Comparison of ENCODE assay signal across 10 cellular contexts in the genomic region with DNA sequence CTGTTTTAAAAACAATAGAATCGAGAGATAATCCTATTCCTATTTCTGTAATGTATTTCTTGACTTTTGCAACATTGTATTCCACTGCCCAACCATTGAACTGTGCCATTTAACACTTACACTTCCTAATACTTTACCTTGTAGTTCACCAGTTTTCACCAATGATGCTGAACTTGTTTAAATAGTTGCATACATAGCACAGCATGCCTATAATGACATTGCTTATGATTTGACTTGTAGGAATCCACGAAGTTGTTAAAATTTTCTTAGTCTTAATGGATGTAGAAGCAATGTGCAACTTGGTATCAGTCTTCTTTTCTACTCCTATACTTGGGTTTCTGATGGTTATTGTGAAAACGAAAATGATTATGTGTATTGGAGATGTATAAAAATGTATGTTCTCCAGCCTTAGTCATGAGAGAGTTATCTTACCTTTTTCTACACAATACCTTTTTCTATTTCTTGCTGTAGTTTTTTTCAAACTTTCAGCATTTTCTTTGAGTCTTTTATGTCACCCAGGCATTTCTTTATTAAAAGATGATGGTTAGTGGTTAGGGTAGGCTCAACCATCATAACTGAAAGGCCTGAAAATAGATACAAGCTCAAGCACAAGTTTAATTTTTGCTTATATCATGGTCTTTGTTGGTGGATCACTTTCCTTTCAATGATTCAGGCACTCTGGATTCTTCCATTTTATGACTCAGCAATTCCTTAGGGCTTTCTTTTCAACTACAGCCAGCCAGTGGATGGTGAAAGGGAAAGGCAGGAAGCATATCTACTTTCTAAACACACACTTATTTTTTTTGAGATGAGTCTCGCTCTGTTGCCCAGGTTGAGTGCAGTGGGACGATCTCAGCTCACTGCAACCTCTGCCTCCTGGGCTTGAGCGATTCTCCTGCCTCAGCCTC. TPM values are rescaled to one million over a fixed set of nuclear protein-coding genes. Genes with fewer than 3 reads are reported as not detected.
DNase-seq lines count a peak whose midpoint lies in the region; ATAC-seq lines count a peak whose summit lies in the region.
"Had no signal": no experiment of that assay in that cellular context is flagged by ENCODE, and none has a peak within 500 bp of the region (broad histone marks: within the 10 kb centered on the region; RNA-seq: fewer than 3 reads in every experiment).

No MANE protein-coding gene starts in this region.

- H3K36me3 Mint-ChIP-seq in activated T-cell treated with anti-CD3 and anti-CD28 coated beads, Interleukin-2, amount 50 U/mL, for 4 hours (ENCODE audit: insufficient read depth) = peaks cover 12% of the 10 kb centered on the region

- ATAC-seq in GM18508 (IDR thresholded peaks at IDR 0.05; ENCODE audit: insufficient read depth, unreplicated experiment) (peak; percentile 54), HG02623 (IDR thresholded peaks at IDR 0.05; ENCODE audit: unreplicated experiment) (peak; percentile 43), GM19397 (IDR thresholded peaks at IDR 0.05; ENCODE audit: unreplicated experiment) (no peak)
- no peak for ATAC-seq in stimulated activated naive CD8-positive, alpha-beta T cell treated with anti-CD3 and anti-CD28 coated beads, Interleukin-15, amount 100 ng/mL, for 72 hours
- no peak for ATAC-seq in activated T-cell treated with anti-CD3 and anti-CD28 coated beads, Interleukin-2, amount 50 U/mL, for 4 hours
- ATAC-seq: stimulated activated naive B cell treated with anti-CD40 and anti-IgM and Interleukin-4, amounts not matched to agents 10 μg/mL and 1 μg/mL and 100 μg/mL, for 72 hours had no signal

- peak; percentile 86 for DNase-seq in RPMI7951 (ENCODE audit: low read depth)
- peak; percentile 40 for DNase-seq in medulla oblongata (ENCODE audit: extremely low spot score)
- DNase-seq in stimulated activated naive CD8-positive, alpha-beta T cell treated with anti-CD3 and anti-CD28 coated beads, Interleukin-15, amount 100 ng/mL, for 72 hours = no peak
- no peak for DNase-seq in activated T-cell treated with anti-CD3 and anti-CD28 coated beads, Interleukin-2, amount 50 U/mL, for 4 hours
- DNase-seq in ecto neural progenitor cell (ENCODE audit: low spot score) = no peak
- DNase-seq: stimulated activated naive B cell treated with anti-CD40 and anti-IgM and Interleukin-4, amounts not matched to agents 10 μg/mL and 1 μg/mL and 100 μg/mL, for 72 hours had no signal

- H3K27me3 Mint-ChIP-seq in stimulated activated naive CD8-positive, alpha-beta T cell treated with anti-CD3 and anti-CD28 coated beads, Interleukin-15, amount 100 ng/mL, for 72 hours = no peaks in the 10 kb centered on the region
- H3K27me3 Mint-ChIP-seq in activated T-cell treated with anti-CD3 and anti-CD28 coated beads, Interleukin-2, amount 50 U/mL, for 4 hours (ENCODE audit: low read depth) = no peaks in the 10 kb centered on the region
- H3K27me3 Mint-ChIP-seq: activated naive CD8-positive, alpha-beta T cell; stimulated activated naive B cell treated with anti-CD40 and anti-IgM and Interleukin-4, amounts not matched to agents 10 μg/mL and 1 μg/mL and 100 μg/mL, for 72 hours had no signal

- H3K4me1 Mint-ChIP-seq in stimulated activated naive CD8-positive, alpha-beta T cell treated with anti-CD3 and anti-CD28 coated beads, Interleukin-15, amount 100 ng/mL, for 72 hours = peaks cover 27% of the 10 kb centered on the region
- H3K4me1 Mint-ChIP-seq in activated T-cell treated with anti-CD3 and anti-CD28 coated beads, Interleukin-2, amount 50 U/mL, for 4 hours (ENCODE audit: low read depth) = peaks cover 10% of the 10 kb centered on the region

- H3K4me3 Mint-ChIP-seq in stimulated activated naive CD8-positive, alpha-beta T cell treated with anti-CD3 and anti-CD28 coated beads, Interleukin-15, amount 100 ng/mL, for 72 hours = no peak overlapping the region
- no peak overlapping the region for H3K4me3 Mint-ChIP-seq in activated T-cell treated with anti-CD3 and anti-CD28 coated beads, Interleukin-2, amount 50 U/mL, for 4 hours
- H3K4me3 Mint-ChIP-seq: activated naive CD8-positive, alpha-beta T cell; stimulated activated naive B cell treated with anti-CD40 and anti-IgM and Interleukin-4, amounts not matched to agents 10 μg/mL and 1 μg/mL and 100 μg/mL, for 72 hours had no signal

- peak overlapping the region in 1 of 2 donors; percentile 47 for H3K27ac Mint-ChIP-seq in stimulated activated naive CD8-positive, alpha-beta T cell treated with anti-CD3 and anti-CD28 coated beads, Interleukin-15, amount 100 ng/mL, for 72 hours
- H3K27ac Mint-ChIP-seq: activated naive CD8-positive, alpha-beta T cell; stimulated activated naive B cell treated with anti-CD40 and anti-IgM and Interleukin-4, amounts not matched to agents 10 μg/mL and 1 μg/mL and 100 μg/mL, for 72 hours had no signal

- H3K9me3 Mint-ChIP-seq in stimulated activated naive CD8-positive, alpha-beta T cell treated with anti-CD3 and anti-CD28 coated beads, Interleukin-15, amount 100 ng/mL, for 72 hours = peaks cover 4 to 9% of the 10 kb centered on the region in 2 donors
- no peaks in the 10 kb centered on the region for H3K9me3 Mint-ChIP-seq in activated T-cell treated with anti-CD3 and anti-CD28 coated beads, Interleukin-2, amount 50 U/mL, for 4 hours
- H3K9me3 Mint-ChIP-seq: stimulated activated naive B cell treated with anti-CD40 and anti-IgM and Interleukin-4, amounts not matched to agents 10 μg/mL and 1 μg/mL and 100 μg/mL, for 72 hours had no signal

RNA-seq across cellular contexts. Expression of a gene that starts 9.4 kb away (rescaled TPM):
- total RNA-seq in RPMI7951 (2014; rRNA removed; shearing (Covaris generic)) = 95.2 and 103 TPM in 2 replicates
- total RNA-seq in activated T-cell treated with anti-CD3 and anti-CD28 coated beads, Interleukin-2, amount 50 U/mL, for 4 hours = 10 to 100 TPM; 20.7 to 21.1 (median 21.0) TPM

Comparison
In these comparisons a context has a peak if more than half of its experiments do, and no peak if none do; other contexts are left out.
1. ATAC-seq: peak in GM18508 (single experiment) and HG02623 (single experiment); none in stimulated activated naive CD8-positive, alpha-beta T cell treated with anti-CD3 and anti-CD28 coated beads, Interleukin-15, amount 100 ng/mL, for 72 hours (single experiment), GM19397 (single experiment) and activated T-cell treated with anti-CD3 and anti-CD28 coated beads, Interleukin-2, amount 50 U/mL, for 4 hours (0 of 2).
2. DNase-seq: peak in RPMI7951 (single experiment) and medulla oblongata (single experiment); none in stimulated activated naive CD8-positive, alpha-beta T cell treated with anti-CD3 and anti-CD28 coated beads, Interleukin-15, amount 100 ng/mL, for 72 hours (0 of 2), activated T-cell treated with anti-CD3 and anti-CD28 coated beads, Interleukin-2, amount 50 U/mL, for 4 hours (single experiment) and ecto neural progenitor cell (single experiment).